ENCODE assay signal across 1 cellular context in the genomic region with DNA sequence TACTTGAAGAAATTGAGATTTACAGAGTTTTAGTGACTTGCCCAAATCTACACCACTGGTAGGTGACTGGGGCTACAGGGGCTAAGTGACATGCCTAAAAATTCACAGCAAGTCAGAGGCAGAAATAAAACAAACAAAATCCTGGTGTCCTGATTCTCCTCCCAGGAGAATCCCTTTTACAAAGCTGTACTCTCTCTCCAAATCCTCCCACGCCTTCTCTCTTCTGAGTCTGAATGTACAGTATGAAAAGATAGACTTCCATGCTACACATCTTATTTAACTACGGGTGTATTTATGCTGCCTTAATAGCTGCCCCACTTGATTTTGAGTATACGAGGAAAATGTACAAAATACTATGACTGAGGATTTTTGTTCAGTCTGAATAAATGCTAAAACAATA.
TF ChIP-seq lines count a peak whose summit lies in the region.

No MANE protein-coding gene starts in this region.

TF ChIP-seq in SK-N-SH, 30 proteins besides CTCF, POLR2A, EP300 and RAD21 (continued from another document):
- TF ChIP-seq, protein P1, sequence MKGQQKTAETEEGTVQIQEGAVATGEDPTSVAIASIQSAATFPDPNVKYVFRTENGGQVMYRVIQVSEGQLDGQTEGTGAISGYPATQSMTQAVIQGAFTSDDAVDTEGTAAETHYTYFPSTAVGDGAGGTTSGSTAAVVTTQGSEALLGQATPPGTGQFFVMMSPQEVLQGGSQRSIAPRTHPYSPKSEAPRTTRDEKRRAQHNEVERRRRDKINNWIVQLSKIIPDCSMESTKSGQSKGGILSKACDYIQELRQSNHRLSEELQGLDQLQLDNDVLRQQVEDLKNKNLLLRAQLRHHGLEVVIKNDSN (IDR thresholded peaks at IDR 0.05; ENCODE audit: borderline replicate concordance, low read depth) = no peak
- TF ChIP-seq IRF3 (IDR thresholded peaks at IDR 0.05; ENCODE audit: low read depth, low read length) (no peak), GATA2 (CRISPR knock-in tag; IDR thresholded peaks at IDR 0.05) (no peak), TCF12 (IDR thresholded peaks at IDR 0.05) (no peak), PBX3 (IDR thresholded peaks at IDR 0.05) (no peak), SMC3 (IDR thresholded peaks at IDR 0.05; ENCODE audit: low read depth, low read length) (no peak), TAF1 (IDR thresholded peaks at IDR 0.05; ENCODE audit: borderline replicate concordance, low read depth, low read length) (no peak), GABPA (IDR thresholded peaks at IDR 0.05; ENCODE audit: low read depth) (no peak), CHD2 (IDR thresholded peaks at IDR 0.05; ENCODE audit: low read length, partially characterized antibody) (no peak)
- TF ChIP-seq, protein P2, sequence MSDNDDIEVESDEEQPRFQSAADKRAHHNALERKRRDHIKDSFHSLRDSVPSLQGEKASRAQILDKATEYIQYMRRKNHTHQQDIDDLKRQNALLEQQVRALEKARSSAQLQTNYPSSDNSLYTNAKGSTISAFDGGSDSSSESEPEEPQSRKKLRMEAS (IDR thresholded peaks at IDR 0.05; ENCODE audit: low read depth) = no peak
- TF ChIP-seq, protein P3, sequence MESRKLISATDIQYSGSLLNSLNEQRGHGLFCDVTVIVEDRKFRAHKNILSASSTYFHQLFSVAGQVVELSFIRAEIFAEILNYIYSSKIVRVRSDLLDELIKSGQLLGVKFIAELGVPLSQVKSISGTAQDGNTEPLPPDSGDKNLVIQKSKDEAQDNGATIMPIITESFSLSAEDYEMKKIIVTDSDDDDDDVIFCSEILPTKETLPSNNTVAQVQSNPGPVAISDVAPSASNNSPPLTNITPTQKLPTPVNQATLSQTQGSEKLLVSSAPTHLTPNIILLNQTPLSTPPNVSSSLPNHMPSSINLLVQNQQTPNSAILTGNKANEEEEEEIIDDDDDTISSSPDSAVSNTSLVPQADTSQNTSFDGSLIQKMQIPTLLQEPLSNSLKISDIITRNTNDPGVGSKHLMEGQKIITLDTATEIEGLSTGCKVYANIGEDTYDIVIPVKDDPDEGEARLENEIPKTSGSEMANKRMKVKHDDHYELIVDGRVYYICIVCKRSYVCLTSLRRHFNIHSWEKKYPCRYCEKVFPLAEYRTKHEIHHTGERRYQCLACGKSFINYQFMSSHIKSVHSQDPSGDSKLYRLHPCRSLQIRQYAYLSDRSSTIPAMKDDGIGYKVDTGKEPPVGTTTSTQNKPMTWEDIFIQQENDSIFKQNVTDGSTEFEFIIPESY (IDR thresholded peaks at IDR 0.05; ENCODE audit: borderline replicate concordance, low read depth) = no peak
